ENCODE assay signal across 13 cellular contexts in the genomic region with DNA sequence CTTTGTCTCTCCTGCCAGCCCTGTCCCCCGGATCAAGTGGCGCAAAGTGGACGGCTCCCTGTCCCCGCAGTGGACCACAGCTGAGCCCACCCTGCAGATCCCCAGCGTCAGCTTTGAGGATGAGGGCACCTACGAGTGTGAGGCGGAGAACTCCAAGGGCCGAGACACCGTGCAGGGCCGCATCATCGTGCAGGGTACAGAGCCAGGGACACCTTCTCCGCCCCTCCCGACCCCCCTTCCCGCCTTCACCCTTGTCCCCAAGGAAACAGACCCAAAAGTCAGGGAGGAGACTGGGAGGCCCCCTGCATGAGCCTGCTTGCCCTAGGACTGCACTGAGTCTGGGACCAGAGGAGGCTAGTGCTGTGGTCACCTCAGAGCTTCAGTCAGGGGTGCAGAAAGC. TPM values are rescaled to one million over a fixed set of nuclear protein-coding genes. Genes with fewer than 3 reads are reported as not detected.
A peak's percentile ranks its signal among the peaks of the same experiment; 100 is the strongest.
DNase-seq lines count a peak whose midpoint lies in the region; ATAC-seq and TF ChIP-seq lines count a peak whose summit lies in the region.
"Had no signal": no experiment of that assay in that cellular context is flagged by ENCODE, and none has a peak within 500 bp of the region (broad histone marks: within the 10 kb centered on the region; RNA-seq: fewer than 3 reads in every experiment).

No MANE protein-coding gene starts in this region.

- H3K36me3 ChIP-seq in DND-41 (ENCODE audit: insufficient read depth, low read length) = no peaks in the 10 kb centered on the region
- no peaks in the 10 kb centered on the region for H3K36me3 ChIP-seq in Loucy (ENCODE audit: insufficient read depth, low read length)
- H3K36me3 ChIP-seq in tibial artery = no peaks in the 10 kb centered on the region
- H3K36me3 ChIP-seq: pancreas, transverse colon had no signal

- H3K9me2 ChIP-seq in Loucy (replicated peaks; ENCODE audit: low read depth, low read length) = no peaks in the 10 kb centered on the region

- no peaks in the 10 kb centered on the region for H3F3A ChIP-seq in Loucy (ENCODE audit: low read depth)

- H3K9me3 Mint-ChIP-seq in neural crest cell = no peaks in the 10 kb centered on the region
- no peaks in the 10 kb centered on the region for H3K9me3 Mint-ChIP-seq in activated CD4-positive, alpha-beta memory T cell treated with anti-CD3 and anti-CD28 coated beads, Interleukin-2, amount 10 ng/mL, durations not matched to agents 7 days and 5 days
- H3K9me3 Mint-ChIP-seq: CD8-positive, alpha-beta memory T cell; naive thymus-derived CD4-positive, alpha-beta T cell; stimulated activated naive B cell treated with anti-CD40 and anti-IgM and Interleukin-4, amounts not matched to agents 10 μg/mL and 1 μg/mL and 100 μg/mL, for 72 hours had no signal

- H3K9ac ChIP-seq in DND-41 (ENCODE audit: low read depth, low read length) (no peak overlapping the region), Loucy (ENCODE audit: low read depth, low read length, poor library complexity, severe bottlenecking) (no peak overlapping the region)

- H3K27me3 Mint-ChIP-seq in neural crest cell (ENCODE audit: low read depth) = no peaks in the 10 kb centered on the region
- H3K27me3 Mint-ChIP-seq in activated CD4-positive, alpha-beta memory T cell treated with anti-CD3 and anti-CD28 coated beads, Interleukin-2, amount 10 ng/mL, durations not matched to agents 7 days and 5 days = no peaks in the 10 kb centered on the region
- H3K27me3 Mint-ChIP-seq: CD8-positive, alpha-beta memory T cell; naive thymus-derived CD4-positive, alpha-beta T cell; stimulated activated naive B cell treated with anti-CD40 and anti-IgM and Interleukin-4, amounts not matched to agents 10 μg/mL and 1 μg/mL and 100 μg/mL, for 72 hours had no signal

- TF ChIP-seq CTCF in DND-41 (IDR thresholded peaks at IDR 0.05; ENCODE audit: borderline replicate concordance, extremely low read depth, low read length, poor library complexity, severe bottlenecking) (no peak), Loucy (conservative IDR thresholded peaks at IDR 0.05; ENCODE audit: low read length) (no peak), neural crest cell (conservative IDR thresholded peaks at IDR 0.05) (no peak), tibial artery (IDR thresholded peaks at IDR 0.05) (no peak)

- DNase-seq in DND-41 (no peak), neural crest cell (ENCODE audit: low read depth, low spot score) (no peak), SW 1271 (lab: John Stamatoyannopoulos, UW) (no peak), tibial artery (no peak)
- DNase-seq in activated CD4-positive, alpha-beta memory T cell treated with anti-CD3 and anti-CD28 coated beads, Interleukin-2, amount 10 ng/mL, durations not matched to agents 7 days and 5 days = no peak

- no peaks in the 10 kb centered on the region for H3K9me3 ChIP-seq in DND-41 (ENCODE audit: insufficient read depth, low read length, severe bottlenecking)
- no peaks in the 10 kb centered on the region for H3K9me3 ChIP-seq in Loucy (ENCODE audit: insufficient read depth, low read depth, low read length)
- no peaks in the 10 kb centered on the region for H3K9me3 ChIP-seq in tibial artery
- H3K9me3 ChIP-seq: pancreas, transverse colon had no signal

- no peak overlapping the region for H3K4me3 Mint-ChIP-seq in neural crest cell
- H3K4me3 Mint-ChIP-seq in activated CD4-positive, alpha-beta memory T cell treated with anti-CD3 and anti-CD28 coated beads, Interleukin-2, amount 10 ng/mL, durations not matched to agents 7 days and 5 days = no peak overlapping the region
- H3K4me3 Mint-ChIP-seq: CD8-positive, alpha-beta memory T cell; naive thymus-derived CD4-positive, alpha-beta T cell; stimulated activated naive B cell treated with anti-CD40 and anti-IgM and Interleukin-4, amounts not matched to agents 10 μg/mL and 1 μg/mL and 100 μg/mL, for 72 hours had no signal

- intact Hi-C loops in tibial artery (cut with DNase I; ENCODE audit: low total_unique reads) = loop anchor here (5.0 kb wide), 1 partner anchor 74 kb away; no protein-coding TSS in a partner anchor

- POLR2A ChIA-PET in activated CD4-positive, alpha-beta memory T cell treated with anti-CD3 and anti-CD28 coated beads, Interleukin-2, amount 10 ng/mL, durations not matched to agents 7 days and 5 days (lab: Charles Lee) = interaction anchor here (1.6 kb wide), 1 partner anchor 14 kb away, joined by 5 read pairs; no protein-coding TSS in a partner anchor

- no peak for ATAC-seq in DND-41 (ENCODE audit: insufficient read depth, low read depth)
- no peak for ATAC-seq in HG02981 (IDR thresholded peaks at IDR 0.05; ENCODE audit: unreplicated experiment)

- H4K20me1 ChIP-seq in DND-41 (ENCODE audit: insufficient read depth, low read length) (peaks cover 2% of the 10 kb centered on the region), Loucy (ENCODE audit: insufficient read depth, low read length, poor library complexity, severe bottlenecking) (no peaks in the 10 kb centered on the region)

- H2AFZ ChIP-seq in DND-41 (ENCODE audit: low read depth, low read length) (peak overlapping the region; percentile 76; the same call in 1 of the 2 replicates), Loucy (ENCODE audit: low read length) (peak overlapping the region; percentile 85)

- H3K4me1 Mint-ChIP-seq in neural crest cell = peaks cover 17% of the 10 kb centered on the region
- no peaks in the 10 kb centered on the region for H3K4me1 Mint-ChIP-seq in activated CD4-positive, alpha-beta memory T cell treated with anti-CD3 and anti-CD28 coated beads, Interleukin-2, amount 10 ng/mL, durations not matched to agents 7 days and 5 days
- H3K4me1 Mint-ChIP-seq: CD8-positive, alpha-beta memory T cell had no signal

- CTCF ChIA-PET in activated CD4-positive, alpha-beta memory T cell treated with anti-CD3 and anti-CD28 coated beads, Interleukin-2, amount 10 ng/mL, durations not matched to agents 7 days and 5 days (lab: Charles Lee) = interaction anchor here (0.7 to 4.4 kb wide), 55 partner anchors 9 to 380 kb away, joined by 3 to 70 read pairs (median 5); a partner anchor contains a TSS

- H3K4me1 ChIP-seq in DND-41 (ENCODE audit: insufficient read depth, low read length) = peaks cover 4% of the 10 kb centered on the region
- peaks cover 3% of the 10 kb centered on the region for H3K4me1 ChIP-seq in Loucy (ENCODE audit: insufficient read depth, low read length, poor library complexity, severe bottlenecking)
- H3K4me1 ChIP-seq in tibial artery = peaks cover 0 to 7% (median 2%) of the 10 kb centered on the region in 4 donors
- H3K4me1 ChIP-seq: pancreas had no signal

- H3K4me3 ChIP-seq in DND-41 (ENCODE audit: low read depth in 1 of 2, low read length in 2 of 2) = no peak overlapping the region
- no peak overlapping the region for H3K4me3 ChIP-seq in Loucy (ENCODE audit: low read length, poor library complexity, severe bottlenecking)
- no peak overlapping the region for H3K4me3 ChIP-seq in tibial artery
- H3K4me3 ChIP-seq: pancreas, transverse colon had no signal

- H3K4me2 ChIP-seq in DND-41 (ENCODE audit: insufficient read depth, low read length) (no peak overlapping the region), Loucy (ENCODE audit: low read depth, low read length, poor library complexity, severe bottlenecking) (no peak overlapping the region)

- H3K79me2 ChIP-seq in DND-41 (ENCODE audit: insufficient read depth, low read length) (no peaks in the 10 kb centered on the region), Loucy (ENCODE audit: insufficient read depth, low read length) (no peaks in the 10 kb centered on the region)

- H3K27ac ChIP-seq in DND-41 (ENCODE audit: low read length) (no peak overlapping the region), cingulate gyrus (ENCODE audit: low read depth, low read length) (peak overlapping the region; percentile 84), tibial artery (no peak overlapping the region)
- H3K27ac ChIP-seq: pancreas, transverse colon had no signal

- H3K36me3 Mint-ChIP-seq in neural crest cell (ENCODE audit: low read depth) = no peaks in the 10 kb centered on the region
- no peaks in the 10 kb centered on the region for H3K36me3 Mint-ChIP-seq in activated CD4-positive, alpha-beta memory T cell treated with anti-CD3 and anti-CD28 coated beads, Interleukin-2, amount 10 ng/mL, durations not matched to agents 7 days and 5 days (ENCODE audit: low read depth)
- H3K36me3 Mint-ChIP-seq: CD8-positive, alpha-beta memory T cell; naive thymus-derived CD4-positive, alpha-beta T cell; stimulated activated naive B cell treated with anti-CD40 and anti-IgM and Interleukin-4, amounts not matched to agents 10 μg/mL and 1 μg/mL and 100 μg/mL, for 72 hours had no signal

- H3K27ac Mint-ChIP-seq in neural crest cell (ENCODE audit: unreplicated experiment) = peak overlapping the region; percentile 67
- no peak overlapping the region for H3K27ac Mint-ChIP-seq in activated CD4-positive, alpha-beta memory T cell treated with anti-CD3 and anti-CD28 coated beads, Interleukin-2, amount 10 ng/mL, durations not matched to agents 7 days and 5 days
- H3K27ac Mint-ChIP-seq: CD8-positive, alpha-beta memory T cell; naive thymus-derived CD4-positive, alpha-beta T cell; stimulated activated naive B cell treated with anti-CD40 and anti-IgM and Interleukin-4, amounts not matched to agents 10 μg/mL and 1 μg/mL and 100 μg/mL, for 72 hours had no signal

- H3K27me3 ChIP-seq in DND-41 (ENCODE audit: insufficient read depth, low read length, poor library complexity) (no peaks in the 10 kb centered on the region), Loucy (ENCODE audit: insufficient read depth, low read length, poor library complexity, severe bottlenecking) (no peaks in the 10 kb centered on the region), tibial artery (no peaks in the 10 kb centered on the region)
- H3K27me3 ChIP-seq: pancreas, transverse colon had no signal

RNA-seq across cellular contexts. Expression of a gene that starts 18.2 kb away (rescaled TPM):
- 24.9 and 26.3 TPM in 2 replicates for total RNA-seq in neural crest cell
- not detected for total RNA-seq in activated CD4-positive, alpha-beta memory T cell treated with anti-CD3 and anti-CD28 coated beads, Interleukin-2, amount 10 ng/mL, durations not matched to agents 7 days and 5 days
- total RNA-seq: CD8-positive, alpha-beta memory T cell; naive thymus-derived CD4-positive, alpha-beta T cell had no signal

RNA-seq across cellular contexts. Expression of a gene that starts 23.0 kb away (rescaled TPM):
- 5.4 and 6.7 TPM in 2 replicates for total RNA-seq in neural crest cell
- total RNA-seq in activated CD4-positive, alpha-beta memory T cell treated with anti-CD3 and anti-CD28 coated beads, Interleukin-2, amount 10 ng/mL, durations not matched to agents 7 days and 5 days = 1 to 10 TPM; 2.6 to 2.7 TPM

Comparison
In these comparisons a context has a peak if more than half of its experiments do, and no peak if none do; other contexts are left out.
1. RNA of a gene that starts 18.2 kb away (total RNA-seq): 24.9 to 26.3 TPM in neural crest cell; not detected in activated CD4-positive, alpha-beta memory T cell treated with anti-CD3 and anti-CD28 coated beads, Interleukin-2, amount 10 ng/mL, durations not matched to agents 7 days and 5 days; every median in the first group is over 10 times any median in the second.